ENCODE assay signal across 21 cellular contexts in genomic region chr7:156129589-156129988, GRCh38.
A peak's percentile ranks its signal among the peaks of the same experiment; 100 is the strongest.
DNase-seq lines count a peak whose midpoint lies in the region; ATAC-seq, FAIRE-seq and TF ChIP-seq lines count a peak whose summit lies in the region.
"Had no signal": no experiment of that assay in that cellular context is flagged by ENCODE, and none has a peak within 500 bp of the region (broad histone marks: within the 10 kb centered on the region; RNA-seq: fewer than 3 reads in every experiment).

No MANE protein-coding gene starts in this region.

- TF ChIP-seq CTCF in HepG2 (CRISPR knock-in tag; IDR thresholded peaks at IDR 0.05) (peak; percentile 34; the same call in 1 of the 2 replicates), right lobe of liver (IDR thresholded peaks at IDR 0.05) (no peak), H1 (IDR thresholded peaks at IDR 0.05; ENCODE audit: control extremely low read depth in 1 of 3, insufficient read depth in 1 of 3, low read depth in 1 of 3, low read length in 3 of 3) (no peak)

- no peak for TF ChIP-seq RAD21 in HepG2 (CRISPR knock-in tag; IDR thresholded peaks at IDR 0.05)
- TF ChIP-seq RAD21 in H1 (IDR thresholded peaks at IDR 0.05 in 1 of 2, conservative IDR thresholded peaks at IDR 0.05 in 1 of 2; ENCODE audit: low read depth in 2 of 2, low read length in 2 of 2): no peak

- ATAC-seq in HepG2 (peak; percentile 87), right lobe of liver (no peak)
- peak; percentile 26 for ATAC-seq in stimulated activated effector memory CD8-positive, alpha-beta T cell treated with anti-CD3 and anti-CD28 coated beads, Interleukin-12 subunit alpha, Interleukin-12 subunit beta, amount 100 ng/mL, for 72 hours
- ATAC-seq: CD8-positive, alpha-beta T cell had no signal

- no peak overlapping the region for H3K27ac ChIP-seq in HepG2 (ENCODE audit: extremely low read length, insufficient read depth, low read length)
- no peak overlapping the region for H3K27ac ChIP-seq in right lobe of liver
- no peak overlapping the region for H3K27ac ChIP-seq in H1 (ENCODE audit: low read depth, low read length)
- H3K27ac ChIP-seq: 22Rv1, BLaER1, C4-2B had no signal

- DNase-seq in HepG2 (ENCODE audit: low spot score) (no peak), right lobe of liver (no peak), H1 (ENCODE audit: low read depth in 1 of 2, low spot score in 2 of 2) (no peak), HTR-8/SVneo (ENCODE audit: insufficient read length, low spot score) (no peak), DMS 273 treated with DMSO at 0.1 percent for 48 hours (lab: John Stamatoyannopoulos, UW) (no peak)
- DNase-seq in stimulated activated effector memory CD8-positive, alpha-beta T cell treated with anti-CD3 and anti-CD28 coated beads, Interleukin-12 subunit alpha, Interleukin-12 subunit beta, amount 100 ng/mL, for 72 hours (ENCODE audit: low spot score in 2 of 2): no peak
- DNase-seq: Caco-2; CD4-positive, CD25-positive, alpha-beta regulatory T cell; CD8-positive, alpha-beta T cell; DMS79; GF-D8; GOT3; H7; HCEC 1CT had no signal

- H2BK5ac ChIP-seq in H1 (ENCODE audit: low read depth, low read length): no peak overlapping the region

- H3K9me3 ChIP-seq in HepG2 (ENCODE audit: low read length): no peaks in the 10 kb centered on the region
- no peaks in the 10 kb centered on the region for H3K9me3 ChIP-seq in right lobe of liver
- H3K9me3 ChIP-seq in H1 (ENCODE audit: insufficient read depth in 2 of 2, low read depth in 1 of 2, low read length in 1 of 2): no peaks in the 10 kb centered on the region
- H3K9me3 ChIP-seq: BLaER1, Caco-2 had no signal

- no peaks in the 10 kb centered on the region for H3K9me3 Mint-ChIP-seq in stimulated activated effector memory CD8-positive, alpha-beta T cell treated with anti-CD3 and anti-CD28 coated beads, Interleukin-12 subunit alpha, Interleukin-12 subunit beta, amount 100 ng/mL, for 72 hours
- H3K9me3 Mint-ChIP-seq: CD8-positive, alpha-beta T cell had no signal

- H3K27me3 ChIP-seq in HepG2 (ENCODE audit: control insufficient read depth in 1 of 2, insufficient read depth in 2 of 2, low read length in 2 of 2) (peaks cover 2 to 55% of the 10 kb centered on the region in 2 experiments), right lobe of liver (no peaks in the 10 kb centered on the region), H1 (replicated peaks in 1 of 4; ENCODE audit: control insufficient read depth in 3 of 4, extremely low read depth in 1 of 4, insufficient read depth in 3 of 4, low read length in 3 of 4) (no peaks in the 10 kb centered on the region)
- H3K27me3 ChIP-seq: BLaER1 had no signal

- no peak overlapping the region for H2BK12ac ChIP-seq in H1 (ENCODE audit: low read depth, low read length)

- no peak overlapping the region for H3K18ac ChIP-seq in H1 (ENCODE audit: extremely low read depth, low read length)

- H2AK5ac ChIP-seq in H1 (ENCODE audit: low read depth, low read length): no peak overlapping the region

- H3K9ac ChIP-seq in HepG2 (ENCODE audit: insufficient read depth, low read depth, low read length) (no peak overlapping the region), H1 (replicated peaks in 1 of 4; ENCODE audit: extremely low read depth in 1 of 4, low read depth in 3 of 4, low read length in 3 of 4) (no peak overlapping the region)
- H3K9ac ChIP-seq: BLaER1 had no signal

- H3K4me2 ChIP-seq in HepG2 (ENCODE audit: low read depth, low read length) (no peak overlapping the region), H1 (ENCODE audit: insufficient read depth in 1 of 2, low read depth in 2 of 2, low read length in 2 of 2) (no peak overlapping the region)
- H3K4me2 ChIP-seq: BLaER1 had no signal

- in situ Hi-C loops in HepG2 (cut with HindIII; ENCODE audit: extremely low pct_ligation_motif_present, low pct_unique_long_range_greater_than_20kb): no loop called here

- H3K27ac Mint-ChIP-seq in stimulated activated effector memory CD8-positive, alpha-beta T cell treated with anti-CD3 and anti-CD28 coated beads, Interleukin-12 subunit alpha, Interleukin-12 subunit beta, amount 100 ng/mL, for 72 hours: no peak overlapping the region
- H3K27ac Mint-ChIP-seq: B cell; CD4-positive, CD25-positive, alpha-beta regulatory T cell; CD8-positive, alpha-beta T cell had no signal

- H3K79me1 ChIP-seq in H1 (ENCODE audit: low read depth, low read length): no peaks in the 10 kb centered on the region

- peak overlapping the region; percentile 25 for H3K4ac ChIP-seq in H1 (replicated peaks; ENCODE audit: insufficient read length, low read depth, low read length)

- 7% methylated on average over 5 of the region's 12 CpGs for WGBS in HepG2 (ENCODE audit: low lambda C conversion rate)
- 69% methylated on average over 4 of the region's 12 CpGs for WGBS in right lobe of liver (ENCODE audit: insufficient coverage, low coverage, low lambda C conversion rate, missing lambda C conversion rate)
- 93% methylated on average over 12 of the region's 12 CpGs; no CpG with 5 or more reads in 1 of the 2 experiments for WGBS in H1 (ENCODE audit: extremely low coverage in 1 of 2, insufficient coverage in 1 of 2, insufficient read length in 1 of 2, insufficient replicate concordance in 2 of 2, low coverage in 1 of 2, low lambda C conversion rate in 2 of 2, missing lambda C conversion rate in 1 of 2), 2 experiments

- H4K8ac ChIP-seq in H1 (ENCODE audit: extremely low read depth, insufficient read depth, low read length): no peak overlapping the region

- H2AFZ ChIP-seq in HepG2 (ENCODE audit: low read length): no peak overlapping the region
- peak overlapping the region; percentile 11; the same call in 1 of the 2 replicates for H2AFZ ChIP-seq in H1 (ENCODE audit: low read length)

- no peak overlapping the region for H3K23ac ChIP-seq in H1 (ENCODE audit: insufficient read length)

- H3K79me2 ChIP-seq in HepG2 (ENCODE audit: insufficient read depth, low read length): no peaks in the 10 kb centered on the region
- H3K79me2 ChIP-seq in H1 (ENCODE audit: control insufficient read depth in 1 of 2, insufficient read depth in 2 of 2, low read length in 2 of 2): no peaks in the 10 kb centered on the region

- H3K14ac ChIP-seq in H1 (ENCODE audit: insufficient read length): no peak overlapping the region

- FAIRE-seq in HepG2 (lab: Jason Lieb, UNC): no peak
- no peak for FAIRE-seq in H1 (lab: Jason Lieb, UNC)
- no peak for FAIRE-seq in HTR-8/SVneo (lab: Jason Lieb, UNC)
- FAIRE-seq: A204.1, GM12891, GM18507 had no signal

- H3K4me3 Mint-ChIP-seq in stimulated activated effector memory CD8-positive, alpha-beta T cell treated with anti-CD3 and anti-CD28 coated beads, Interleukin-12 subunit alpha, Interleukin-12 subunit beta, amount 100 ng/mL, for 72 hours: no peak overlapping the region
- H3K4me3 Mint-ChIP-seq: B cell; CD4-positive, CD25-positive, alpha-beta regulatory T cell; CD8-positive, alpha-beta T cell had no signal

- intact Hi-C loops in HepG2 (cut with micrococcal nuclease; ENCODE audit: unreplicated experiment) (no loop called here), right lobe of liver (cut with DNase I) (no loop called here)

- no peaks in the 10 kb centered on the region for H3K36me3 Mint-ChIP-seq in stimulated activated effector memory CD8-positive, alpha-beta T cell treated with anti-CD3 and anti-CD28 coated beads, Interleukin-12 subunit alpha, Interleukin-12 subunit beta, amount 100 ng/mL, for 72 hours
- H3K36me3 Mint-ChIP-seq: CD4-positive, CD25-positive, alpha-beta regulatory T cell; CD8-positive, alpha-beta T cell had no signal

- no peaks in the 10 kb centered on the region for H3K4me1 Mint-ChIP-seq in stimulated activated effector memory CD8-positive, alpha-beta T cell treated with anti-CD3 and anti-CD28 coated beads, Interleukin-12 subunit alpha, Interleukin-12 subunit beta, amount 100 ng/mL, for 72 hours
- H3K4me1 Mint-ChIP-seq: B cell; CD4-positive, CD25-positive, alpha-beta regulatory T cell had no signal

- TF ChIP-seq POLR2A in HepG2 (IDR thresholded peaks at IDR 0.05; ENCODE audit: insufficient read depth in 1 of 2, low read depth in 2 of 2, low read length in 2 of 2): no peak
- no peak for TF ChIP-seq POLR2A in right lobe of liver (IDR thresholded peaks at IDR 0.05)
- TF ChIP-seq POLR2A in H1 (IDR thresholded peaks at IDR 0.05; ENCODE audit: control extremely low read depth in 1 of 2, low read depth in 2 of 2, low read length in 2 of 2): no peak

- H3K23me2 ChIP-seq in H1 (ENCODE audit: low read depth, low read length): no peaks in the 10 kb centered on the region

- H3K36me3 ChIP-seq in HepG2 (replicated peaks in 1 of 2; ENCODE audit: control insufficient read depth in 1 of 2, insufficient read depth in 2 of 2, low read length in 2 of 2): no peaks in the 10 kb centered on the region
- no peaks in the 10 kb centered on the region for H3K36me3 ChIP-seq in right lobe of liver
- no peaks in the 10 kb centered on the region for H3K36me3 ChIP-seq in H1 (ENCODE audit: control insufficient read depth in 2 of 4, insufficient read depth in 4 of 4, low read length in 3 of 4)
- H3K36me3 ChIP-seq: BLaER1 had no signal

- TF ChIP-seq EP300 in HepG2 (IDR thresholded peaks at IDR 0.05; ENCODE audit: low read depth in 2 of 2, low read length in 2 of 2) (no peak), HepG2 (CRISPR knock-in tag; IDR thresholded peaks at IDR 0.05; ENCODE audit: borderline replicate concordance) (no peak), H1 (IDR thresholded peaks at IDR 0.05; ENCODE audit: borderline replicate concordance in 1 of 2, low read depth in 2 of 2, low read length in 2 of 2) (no peak)

- H3K4me3 ChIP-seq in HepG2 (replicated peaks in 1 of 3; ENCODE audit: insufficient read depth in 1 of 3, low read depth in 2 of 3, low read length in 3 of 3): no peak overlapping the region
- no peak overlapping the region for H3K4me3 ChIP-seq in right lobe of liver
- H3K4me3 ChIP-seq in H1 (ENCODE audit: extremely low read depth in 1 of 4, insufficient read depth in 2 of 4, low read depth in 3 of 4, low read length in 4 of 4): no peak overlapping the region
- H3K4me3 ChIP-seq: BLaER1 had no signal

- no peak overlapping the region for H2BK120ac ChIP-seq in H1 (replicated peaks; ENCODE audit: low read depth, low read length)

- no TSS peak for BruUV-seq in HepG2 (replicated peaks; lab: Mats Ljungman, UMichigan)

- CTCF ChIA-PET in HepG2 (lab: Yijun Ruan, JAX; ENCODE audit: low intra/inter-chr PET ratio, low total read pairs) (no interaction called here), H1 (lab: Charles Lee; ENCODE audit: partially characterized antibody) (interaction anchor here (0.6 to 0.9 kb wide), 3 partner anchors 9 to 656 kb away, joined by 3 to 5 read pairs (median 3); no protein-coding TSS in a partner anchor)

- no peak overlapping the region for H4K91ac ChIP-seq in H1 (replicated peaks; ENCODE audit: insufficient read length, low read length)

- H2BK20ac ChIP-seq in H1 (ENCODE audit: low read length): no peak overlapping the region

- H4K20me1 ChIP-seq in HepG2 (ENCODE audit: insufficient read depth, low read length) (no peaks in the 10 kb centered on the region), H1 (replicated peaks in 1 of 2; ENCODE audit: control insufficient read depth in 1 of 2, insufficient read depth in 2 of 2, low read length in 2 of 2) (no peaks in the 10 kb centered on the region)
- H4K20me1 ChIP-seq: BLaER1 had no signal

- no peak overlapping the region for H4K5ac ChIP-seq in H1 (ENCODE audit: insufficient read length, low read depth, low read length)

- POLR2A ChIA-PET in HepG2 (lab: Yijun Ruan, JAX) (no interaction called here), H1 (lab: Charles Lee; ENCODE audit: partially characterized antibody) (interaction anchor here (0.6 kb wide), 1 partner anchor 44 kb away, joined by 3 read pairs; no protein-coding TSS in a partner anchor)

- H2BK15ac ChIP-seq in H1 (ENCODE audit: low read length): no peak overlapping the region

- H3K4me1 ChIP-seq in HepG2 (ENCODE audit: insufficient read depth, low read length): 0 out of 2 replicates have a peak, but pooled peaks cover 4% of the 10 kb centered on the region
- no peaks in the 10 kb centered on the region for H3K4me1 ChIP-seq in right lobe of liver
- peaks cover 0 to 3% (median 0%) of the 10 kb centered on the region in 4 experiments; a peak in 1 of 7 replicates for H3K4me1 ChIP-seq in H1 (replicated peaks in 1 of 4; ENCODE audit: control insufficient read depth in 3 of 4, insufficient read depth in 4 of 4, low read length in 3 of 4)
- H3K4me1 ChIP-seq: BLaER1, Caco-2 had no signal

- H3K56ac ChIP-seq in H1 (replicated peaks; ENCODE audit: insufficient read length, low read depth, low read length): no peak overlapping the region

Comparison
In these comparisons a context has a peak if more than half of its experiments do, and no peak if none do; other contexts are left out.
1. ATAC-seq: peak in HepG2 (single experiment) and stimulated activated effector memory CD8-positive, alpha-beta T cell treated with anti-CD3 and anti-CD28 coated beads, Interleukin-12 subunit alpha, Interleukin-12 subunit beta, amount 100 ng/mL, for 72 hours (single experiment); none in right lobe of liver (0 of 4).
2. Of the 41 proteins assayed by ChIP-seq in both HepG2 and H1: peak only in HepG2: CTCF; only in H1: none; in both: none; in neither: 40.